8 cellular contexts compared by ENCODE assay signal in genomic region chr11:31236052-31236652, GRCh38.
DNase-seq lines count a peak whose midpoint lies in the region; ATAC-seq and TF ChIP-seq lines count a peak whose summit lies in the region.

No MANE protein-coding gene starts in this region.

- no peak overlapping the region for H3K27ac Mint-ChIP-seq in natural killer cell

- no peaks in the 10 kb centered on the region for H3K4me1 ChIP-seq in left ventricle myocardium inferior

- H3K27ac ChIP-seq in left ventricle myocardium inferior (replicated peaks): no peak overlapping the region

- H3K36me3 Mint-ChIP-seq in natural killer cell: no peaks in the 10 kb centered on the region

- TF ChIP-seq CTCF in left ventricle myocardium inferior (IDR thresholded peaks at IDR 0.05; ENCODE audit: borderline replicate concordance) (peak; percentile 51), natural killer cell (IDR thresholded peaks at IDR 0.05) (no peak)

- no peaks in the 10 kb centered on the region for H3K9me3 Mint-ChIP-seq in natural killer cell

- no peaks in the 10 kb centered on the region for H3K27me3 Mint-ChIP-seq in natural killer cell (ENCODE audit: low read depth in 2 of 2)

- H3K4me3 ChIP-seq in left ventricle myocardium inferior: no peak overlapping the region

- no peak for ATAC-seq in HG03469 (IDR thresholded peaks at IDR 0.05; ENCODE audit: unreplicated experiment)
- no peak for ATAC-seq in natural killer cell

- H3K9me3 ChIP-seq in left ventricle myocardium inferior (replicated peaks): no peaks in the 10 kb centered on the region

- H3K27me3 ChIP-seq in left ventricle myocardium inferior (ENCODE audit: low read depth): no peaks in the 10 kb centered on the region

- H3K4me3 Mint-ChIP-seq in natural killer cell: no peak overlapping the region

- DNase-seq in left ventricle myocardium inferior: no peak
- no peak for DNase-seq in cardiac septum (ENCODE audit: low spot score)
- peak; percentile 16 for DNase-seq in NCI-H345 treated with DMSO at 0.1 percent for 48 hours (lab: John Stamatoyannopoulos, UW; ENCODE audit: unreplicated experiment)
- peak; percentile 27 for DNase-seq in cerebellar cortex (ENCODE audit: low spot score)
- DNase-seq in natural killer cell: no peak
- DNase-seq in stimulated activated CD4-positive, alpha-beta T cell treated with anti-CD3 and anti-CD28 coated beads, Interleukin-4, amount 100 ng/mL, for 24 hours: no peak
- DNase-seq in activated CD4-positive, alpha-beta T cell treated with anti-CD3 and anti-CD28 coated beads, Interleukin-2, amount 50 U/mL, for 1 hour: no peak

- no peaks in the 10 kb centered on the region for H3K4me1 Mint-ChIP-seq in natural killer cell

- intact Hi-C loops in left ventricle myocardium inferior (cut with micrococcal nuclease): no loop called here
- intact Hi-C loops in cardiac septum (cut with DNase I): no loop called here
- intact Hi-C loops in natural killer cell (cut with micrococcal nuclease): loop anchor here (10.0 kb wide), 1 partner anchor 939 kb away; no protein-coding TSS in a partner anchor

- H3K36me3 ChIP-seq in left ventricle myocardium inferior: no peaks in the 10 kb centered on the region

Comparison
In these comparisons a context has a peak if more than half of its experiments do, and no peak if none do; other contexts are left out.
1. DNase-seq: peak in NCI-H345 treated with DMSO at 0.1 percent for 48 hours (single experiment) and cerebellar cortex (single experiment); none in left ventricle myocardium inferior (single experiment), cardiac septum (single experiment), natural killer cell (single experiment), stimulated activated CD4-positive, alpha-beta T cell treated with anti-CD3 and anti-CD28 coated beads, Interleukin-4, amount 100 ng/mL, for 24 hours (single experiment) and activated CD4-positive, alpha-beta T cell treated with anti-CD3 and anti-CD28 coated beads, Interleukin-2, amount 50 U/mL, for 1 hour (single experiment).